In the genomic region with DNA sequence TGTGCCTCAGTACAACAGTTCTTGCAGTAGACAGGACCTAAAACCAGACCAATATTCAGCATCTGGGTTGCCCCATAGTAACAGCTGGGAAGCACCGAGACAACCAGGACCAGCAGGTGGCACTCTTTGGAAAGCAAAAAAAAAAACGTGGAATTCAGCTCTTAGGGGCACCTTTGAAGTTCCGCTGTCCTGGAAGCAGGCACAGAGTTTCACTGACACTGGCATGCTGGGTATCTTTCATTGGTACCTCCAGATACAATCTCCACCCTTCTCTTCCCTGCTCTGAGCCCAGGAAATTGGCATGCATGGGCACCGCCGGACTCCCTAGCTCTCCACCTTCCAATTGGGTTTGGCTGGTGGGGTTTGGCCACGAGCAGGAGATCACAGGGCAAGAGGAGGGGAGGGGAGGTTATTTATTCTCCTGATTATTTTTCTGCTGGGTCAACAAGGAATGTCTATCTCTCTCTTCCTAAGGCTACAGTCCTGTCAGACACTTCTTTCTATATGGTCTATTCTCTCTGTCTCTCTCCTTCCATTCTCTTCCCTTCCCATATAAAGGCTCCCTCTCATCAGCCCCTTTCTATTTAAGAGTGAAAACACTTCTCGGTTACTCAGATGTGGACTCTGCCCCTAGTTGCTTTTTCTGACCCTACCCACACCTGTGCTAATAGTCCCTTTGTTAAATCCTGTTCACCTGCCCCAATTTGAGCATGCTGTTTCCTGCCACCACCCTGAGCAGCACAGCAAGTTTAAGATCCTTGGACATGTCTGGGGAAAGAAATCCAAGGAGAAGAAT, we compare ENCODE assay signal across 8 cellular contexts. TPM values are rescaled to one million over a fixed set of nuclear protein-coding genes. Genes with fewer than 3 reads are reported as not detected.
DNase-seq lines count a peak whose midpoint lies in the region; ATAC-seq, FAIRE-seq and TF ChIP-seq lines count a peak whose summit lies in the region.

No MANE protein-coding gene starts in this region.

- CTCF ChIA-PET in activated B cell treated with CpG ODN at 0.5 μM for 24 hours (lab: Charles Lee) (interaction anchor here (0.6 to 2.8 kb wide), 19 partner anchors 10 to 640 kb away, joined by 3 to 34 read pairs (median 4); a partner anchor contains a TSS), H1 (lab: Charles Lee; ENCODE audit: partially characterized antibody) (interaction anchor here (0.6 to 2.8 kb wide), 29 partner anchors 9 to 558 kb away, joined by 3 to 44 read pairs (median 6); a partner anchor contains a TSS)

- TF ChIP-seq RAD21 in H1 (IDR thresholded peaks at IDR 0.05 in 1 of 2, conservative IDR thresholded peaks at IDR 0.05 in 1 of 2; ENCODE audit: low read depth in 2 of 2, low read length in 2 of 2), result peak; percentile 78 to 81

- 0 out of 2 replicates have a peak overlapping the region, but pooled peaks have one; percentile 35 for H2BK12ac ChIP-seq in H1 (ENCODE audit: low read depth, low read length)

- TF ChIP-seq POLR2A in H1 (IDR thresholded peaks at IDR 0.05; ENCODE audit: control extremely low read depth in 1 of 2, low read depth in 2 of 2, low read length in 2 of 2), result no peak
- TF ChIP-seq POLR2A in tibial nerve (IDR thresholded peaks at IDR 0.05), result no peak

- peaks cover 5% of the 10 kb centered on the region; the same call in 1 of the 2 replicates for H3K23me2 ChIP-seq in H1 (ENCODE audit: low read depth, low read length)

- H4K91ac ChIP-seq in H1 (replicated peaks; ENCODE audit: insufficient read length, low read length), result no peak overlapping the region

- H2BK120ac ChIP-seq in H1 (replicated peaks; ENCODE audit: low read depth, low read length), result no peak overlapping the region

- no peak overlapping the region for H3K56ac ChIP-seq in H1 (replicated peaks; ENCODE audit: insufficient read length, low read depth, low read length)

- H3K4me1 Mint-ChIP-seq in activated B cell treated with CpG ODN at 0.5 μM for 24 hours, result peaks cover 33% of the 10 kb centered on the region
- H3K4me1 Mint-ChIP-seq in mesothelial cell of epicardium, result peaks cover 17% of the 10 kb centered on the region

- no peak overlapping the region for H2AFZ ChIP-seq in H1 (ENCODE audit: low read length)

- intact Hi-C loops in activated B cell treated with CpG ODN at 0.5 μM for 24 hours (cut with micrococcal nuclease), result loop anchor here (1.0 kb wide), 2 partner anchors 93 to 290 kb away; no protein-coding TSS in a partner anchor

- H3K79me2 ChIP-seq in H1 (ENCODE audit: control insufficient read depth in 1 of 2, insufficient read depth in 2 of 2, low read length in 2 of 2), result no peaks in the 10 kb centered on the region

- H3K36me3 Mint-ChIP-seq in activated B cell treated with CpG ODN at 0.5 μM for 24 hours (ENCODE audit: low read depth) (peaks cover 2% of the 10 kb centered on the region), mesothelial cell of epicardium (no peaks in the 10 kb centered on the region)

- H2AK5ac ChIP-seq in H1 (ENCODE audit: low read depth, low read length), result no peak overlapping the region

- no peaks in the 10 kb centered on the region for H3K36me3 ChIP-seq in H1 (ENCODE audit: control insufficient read depth in 2 of 4, insufficient read depth in 4 of 4, low read length in 3 of 4)
- peaks cover 0 to 1% (median 0%) of the 10 kb centered on the region in 3 donors for H3K36me3 ChIP-seq in tibial nerve

- peaks cover 0 to 2% (median 0%) of the 10 kb centered on the region in 4 experiments; a peak in 3 of 7 replicates for H3K4me1 ChIP-seq in H1 (replicated peaks in 1 of 4; ENCODE audit: control insufficient read depth in 3 of 4, insufficient read depth in 4 of 4, low read length in 3 of 4)
- H3K4me1 ChIP-seq in tibial nerve, result peaks cover 0 to 22% (median 4%) of the 10 kb centered on the region in 4 donors

- no peak overlapping the region for H3K23ac ChIP-seq in H1 (ENCODE audit: insufficient read length)

- H3K4me2 ChIP-seq in H1 (ENCODE audit: insufficient read depth in 1 of 2, low read depth in 2 of 2, low read length in 2 of 2), result peak overlapping the region; percentile 34 to 52

- no peak overlapping the region for H2BK20ac ChIP-seq in H1 (ENCODE audit: low read length)

- H3K4me3 ChIP-seq in AG10803 (ENCODE audit: low read length), result no peak overlapping the region
- peak overlapping the region in 3 of 4 experiments; percentile 4 to 19 (median 17); a peak in 1 of 8 replicates for H3K4me3 ChIP-seq in H1 (ENCODE audit: extremely low read depth in 1 of 4, insufficient read depth in 2 of 4, low read depth in 3 of 4, low read length in 4 of 4)
- H3K4me3 ChIP-seq in tibial nerve, result no peak overlapping the region

- H2BK15ac ChIP-seq in H1 (ENCODE audit: low read length), result no peak overlapping the region

- DNase-seq in AG10803 (ENCODE audit: low read depth), result peak; percentile 48
- DNase-seq in NCI-H2029 treated with DMSO at 0.1 percent for 48 hours (lab: John Stamatoyannopoulos, UW), result peak; percentile 38
- no peak for DNase-seq in activated B cell treated with CpG ODN at 0.5 μM for 24 hours
- peak; percentile 27 to 70 for DNase-seq in H1 (ENCODE audit: low read depth in 1 of 2, low spot score in 2 of 2)
- peak in 1 of 2 experiments; percentile 47 for DNase-seq in mesothelial cell of epicardium (ENCODE audit: low spot score in 2 of 2, unreplicated experiment in 2 of 2)
- peak in 1 of 2 donors; percentile 38 for DNase-seq in tibial nerve (ENCODE audit: low spot score in 2 of 2)
- no peak for DNase-seq in SKM-1 (lab: John Stamatoyannopoulos, UW; ENCODE audit: unreplicated experiment)

- TF ChIP-seq CTCF in AG10803 (conservative IDR thresholded peaks at IDR 0.05; ENCODE audit: low read length) (peak; percentile 81), activated B cell treated with CpG ODN at 0.5 μM for 24 hours (IDR thresholded peaks at IDR 0.05) (no peak), H1 (IDR thresholded peaks at IDR 0.05; ENCODE audit: control extremely low read depth in 1 of 3, insufficient read depth in 1 of 3, low read depth in 1 of 3, low read length in 3 of 3) (peak; percentile 46 to 79 (median 71)), mesothelial cell of epicardium (IDR thresholded peaks at IDR 0.05; ENCODE audit: unreplicated experiment) (peak; percentile 22), tibial nerve (IDR thresholded peaks at IDR 0.05) (peak; percentile 33 to 56 (median 51))

- no peak overlapping the region for H3K18ac ChIP-seq in H1 (ENCODE audit: extremely low read depth, low read length)

- H2BK5ac ChIP-seq in H1 (ENCODE audit: low read depth, low read length), result no peak overlapping the region

- peak overlapping the region; percentile 4 for H3K27ac Mint-ChIP-seq in activated B cell treated with CpG ODN at 0.5 μM for 24 hours
- no peak overlapping the region for H3K27ac Mint-ChIP-seq in mesothelial cell of epicardium

- H3K27me3 Mint-ChIP-seq in activated B cell treated with CpG ODN at 0.5 μM for 24 hours, result no peaks in the 10 kb centered on the region
- H3K27me3 Mint-ChIP-seq in mesothelial cell of epicardium (ENCODE audit: low read depth), result peaks cover 20% of the 10 kb centered on the region

- H4K20me1 ChIP-seq in H1 (replicated peaks in 1 of 2; ENCODE audit: control insufficient read depth in 1 of 2, insufficient read depth in 2 of 2, low read length in 2 of 2), result no peaks in the 10 kb centered on the region

- no peak overlapping the region for H4K5ac ChIP-seq in H1 (ENCODE audit: insufficient read length, low read depth, low read length)

- H3K27ac ChIP-seq in H1 (ENCODE audit: low read depth, low read length) (no peak overlapping the region), tibial nerve (no peak overlapping the region)

- no peak overlapping the region for H3K4ac ChIP-seq in H1 (replicated peaks; ENCODE audit: insufficient read length, low read depth, low read length)

- 27% methylated on average over 7 of the region's 7 CpGs; no CpG with 5 or more reads in 1 of the 2 experiments for WGBS in H1 (ENCODE audit: extremely low coverage in 1 of 2, insufficient coverage in 1 of 2, insufficient read length in 1 of 2, insufficient replicate concordance in 2 of 2, low coverage in 1 of 2, low lambda C conversion rate in 2 of 2, missing lambda C conversion rate in 1 of 2), 2 experiments
- WGBS in tibial nerve, 2 donors, result 17 to 26% methylated on average over 7 of the region's 7 CpGs

- H3K4me3 Mint-ChIP-seq in activated B cell treated with CpG ODN at 0.5 μM for 24 hours (peak overlapping the region; percentile 51), mesothelial cell of epicardium (peak overlapping the region; percentile 44)

- H3K27me3 ChIP-seq in H1 (replicated peaks in 1 of 4; ENCODE audit: control insufficient read depth in 3 of 4, extremely low read depth in 1 of 4, insufficient read depth in 3 of 4, low read length in 3 of 4) (no peaks in the 10 kb centered on the region; a peak in 1 of 7 replicates), tibial nerve (no peaks in the 10 kb centered on the region)

- H3K9ac ChIP-seq in H1 (replicated peaks in 1 of 4; ENCODE audit: extremely low read depth in 1 of 4, low read depth in 3 of 4, low read length in 3 of 4), result no peak overlapping the region

- no peak overlapping the region for H3K14ac ChIP-seq in H1 (ENCODE audit: insufficient read length)

- TF ChIP-seq EP300 in H1 (IDR thresholded peaks at IDR 0.05; ENCODE audit: borderline replicate concordance in 1 of 2, low read depth in 2 of 2, low read length in 2 of 2) (no peak), tibial nerve (IDR thresholded peaks at IDR 0.05) (no peak)

- no peak overlapping the region for H4K8ac ChIP-seq in H1 (ENCODE audit: extremely low read depth, insufficient read depth, low read length)

- H3K9me3 Mint-ChIP-seq in activated B cell treated with CpG ODN at 0.5 μM for 24 hours (no peaks in the 10 kb centered on the region), mesothelial cell of epicardium (no peaks in the 10 kb centered on the region)

- POLR2A ChIA-PET in activated B cell treated with CpG ODN at 0.5 μM for 24 hours (lab: Charles Lee) (interaction anchor here (0.6 to 2.1 kb wide), 3 partner anchors 57 to 360 kb away, joined by 4 to 9 read pairs (median 7); a partner anchor contains a TSS), H1 (lab: Charles Lee; ENCODE audit: partially characterized antibody) (interaction anchor here (1.0 to 1.5 kb wide), 8 partner anchors 10 to 401 kb away, joined by 3 to 5 read pairs (median 3); a partner anchor contains a TSS)

- H3K9me3 ChIP-seq in H1 (ENCODE audit: insufficient read depth in 2 of 2, low read depth in 1 of 2, low read length in 1 of 2), result no peaks in the 10 kb centered on the region
- no peaks in the 10 kb centered on the region for H3K9me3 ChIP-seq in tibial nerve

- no peaks in the 10 kb centered on the region for H3K79me1 ChIP-seq in H1 (ENCODE audit: low read depth, low read length)

- peak; percentile 40 for ATAC-seq in GM18868 (IDR thresholded peaks at IDR 0.05; ENCODE audit: unreplicated experiment)
- ATAC-seq in activated B cell treated with CpG ODN at 0.5 μM for 24 hours (ENCODE audit: low read depth), result no peak

- FAIRE-seq in H1 (lab: Jason Lieb, UNC), result no peak

RNA-seq across cellular contexts. Expression of a gene that starts 1.9 kb away (rescaled TPM):
- total RNA-seq in activated B cell treated with CpG ODN at 0.5 μM for 24 hours (7.9 and 8.4 TPM in 2 replicates), mesothelial cell of epicardium (3.3 to 5.0 TPM (median 4.0 TPM) in 3 replicates), tibial nerve (1 to 10 TPM; 2.7 to 4.6 (median 3.0) TPM)
- total RNA-seq in H1 (2021; fragmentation: NEBNext Ultra II Directional; extraction: Animal tissue kit (Norgen Biotek cat#: 25700)), result 0.38 and 0.48 TPM in 2 replicates
- polyA plus RNA-seq in H1 (2011; rRNA removed), result 0.27 and 0.29 TPM in 2 replicates
- 0.54 TPM for polyA plus RNA-seq in H1 (2011; cell fraction: cytosol; rRNA removed)
- polyA plus RNA-seq in H1 (2011; cell fraction: nucleus; rRNA removed), result 0.57 TPM
- 0.47 to 1.3 TPM (median 0.80 TPM) in 4 replicates for polyA plus RNA-seq in H1 (2012, experiment 1 of 2)
- polyA plus RNA-seq in H1 (2012, experiment 2 of 2), result 0.50 TPM
- 0.51 TPM for polyA plus RNA-seq in H1 (2013, experiment 1 of 2)
- polyA plus RNA-seq in H1 (2013, experiment 2 of 2), result 0.53 TPM
- 0.20 and 0.22 TPM in 2 replicates for polyA minus RNA-seq in H1 (2011; rRNA and poly(A)+ RNA removed)
- polyA minus RNA-seq in H1 (2011; cell fraction: cytosol; rRNA and poly(A)+ RNA removed), result not detected
- polyA minus RNA-seq in H1 (2011; cell fraction: nucleus; rRNA and poly(A)+ RNA removed), result not detected

Comparison
In these comparisons a context has a peak if more than half of its experiments do, and no peak if none do; other contexts are left out.
1. DNase-seq: peak in AG10803 (single experiment), NCI-H2029 treated with DMSO at 0.1 percent for 48 hours (single experiment) and H1 (2 of 2); none in activated B cell treated with CpG ODN at 0.5 μM for 24 hours (single experiment) and SKM-1 (single experiment).
2. H3K4me3 ChIP-seq: peak in H1 (3 of 4); none in AG10803 (single experiment) and tibial nerve (0 of 4).